ENCODE assay signal across 19 cellular contexts in genomic region chr9:137975527-137975913, GRCh38.
DNase-seq lines count a peak whose midpoint lies in the region; ATAC-seq and TF ChIP-seq lines count a peak whose summit lies in the region.
"Had no signal": no experiment of that assay in that cellular context is flagged by ENCODE, and none has a peak within 500 bp of the region (broad histone marks: within the 10 kb centered on the region; RNA-seq: fewer than 3 reads in every experiment).

No MANE protein-coding gene starts in this region.

- H4K20me1 ChIP-seq in hepatocyte (ENCODE audit: insufficient read depth, poor library complexity, severe bottlenecking), result no peaks in the 10 kb centered on the region
- H4K20me1 ChIP-seq: BLaER1 had no signal

- ATAC-seq in sciatic nerve (no peak), GM18502 (IDR thresholded peaks at IDR 0.05; ENCODE audit: poor library complexity, unreplicated experiment) (no peak)
- ATAC-seq: PC-3, Right ventricle myocardium inferior had no signal

- no peaks in the 10 kb centered on the region for H3K79me2 ChIP-seq in hepatocyte

- no peaks in the 10 kb centered on the region for H3K27me3 ChIP-seq in hepatocyte
- H3K27me3 ChIP-seq: BLaER1 had no signal

- no peak overlapping the region for H2AFZ ChIP-seq in hepatocyte

- DNase-seq in activated effector memory CD4-positive, alpha-beta T cell treated with anti-CD3 and anti-CD28 coated beads, Interleukin-2, amount 50 U/mL, for 16 hours, result peak; percentile 30
- DNase-seq in activated effector memory CD4-positive, alpha-beta T cell treated with Interleukin-2 at 50 U/mL for 16 hours, result no peak
- peak; percentile 2 for DNase-seq in hepatocyte (ENCODE audit: low spot score)
- peak; percentile 12 for DNase-seq in sciatic nerve (ENCODE audit: low spot score)
- DNase-seq in mucosa of gallbladder (ENCODE audit: low spot score), result no peak
- DNase-seq in NCI-H187 (lab: John Stamatoyannopoulos, UW), result no peak
- DNase-seq: CD4-positive, CD25-positive, alpha-beta regulatory T cell; NCI-H1092 treated with DMSO at 0.1 percent for 48 hours; NCI-H1436; NCI-H187 treated with DMSO at 0.1 percent for 48 hours; NCI-H2171 treated with DMSO at 0.1 percent for 48 hours; NCI-H345; NCI-H510A treated with DMSO at 0.1 percent for 48 hours; NCI-H748 treated with DMSO at 0.1 percent for 48 hours; PC-3; SJCRH30 had no signal

- TF ChIP-seq CTCF in hepatocyte (IDR thresholded peaks at IDR 0.05; ENCODE audit: poor library complexity), result no peak

- H3K9me3 ChIP-seq in hepatocyte (ENCODE audit: low read depth), result no peaks in the 10 kb centered on the region
- H3K9me3 ChIP-seq: BLaER1, SJCRH30 had no signal

- WGBS in hepatocyte (ENCODE audit: low lambda C conversion rate, missing lambda C conversion rate), result 84% methylated on average over 6 of the region's 6 CpGs

- intact Hi-C loops in sciatic nerve (cut with DNase I), result no loop called here

- H3K27ac ChIP-seq in hepatocyte, result no peak overlapping the region
- H3K27ac ChIP-seq: BLaER1, SJCRH30 had no signal

- no peak overlapping the region for H3K4me3 ChIP-seq in hepatocyte
- H3K4me3 ChIP-seq: BLaER1, SJCRH30 had no signal

- H3K9me2 ChIP-seq in hepatocyte (replicated peaks; ENCODE audit: insufficient read depth), result no peaks in the 10 kb centered on the region

- no peak overlapping the region for H3K4me2 ChIP-seq in hepatocyte
- H3K4me2 ChIP-seq: BLaER1 had no signal

- no peaks in the 10 kb centered on the region for H3K36me3 ChIP-seq in hepatocyte (replicated peaks; ENCODE audit: insufficient read depth, low read depth)
- H3K36me3 ChIP-seq: BLaER1, SJCRH30 had no signal

- no peaks in the 10 kb centered on the region for H3K4me1 ChIP-seq in hepatocyte (ENCODE audit: insufficient read depth)
- H3K4me1 ChIP-seq: BLaER1, SJCRH30 had no signal

Comparison
In these comparisons a context has a peak if more than half of its experiments do, and no peak if none do; other contexts are left out.
1. DNase-seq: peak in activated effector memory CD4-positive, alpha-beta T cell treated with anti-CD3 and anti-CD28 coated beads, Interleukin-2, amount 50 U/mL, for 16 hours (single experiment), hepatocyte (single experiment) and sciatic nerve (single experiment); none in activated effector memory CD4-positive, alpha-beta T cell treated with Interleukin-2 at 50 U/mL for 16 hours (single experiment), mucosa of gallbladder (single experiment) and NCI-H187 (0 of 2).